ENCODE assay signal across 8 cellular contexts in the genomic region with DNA sequence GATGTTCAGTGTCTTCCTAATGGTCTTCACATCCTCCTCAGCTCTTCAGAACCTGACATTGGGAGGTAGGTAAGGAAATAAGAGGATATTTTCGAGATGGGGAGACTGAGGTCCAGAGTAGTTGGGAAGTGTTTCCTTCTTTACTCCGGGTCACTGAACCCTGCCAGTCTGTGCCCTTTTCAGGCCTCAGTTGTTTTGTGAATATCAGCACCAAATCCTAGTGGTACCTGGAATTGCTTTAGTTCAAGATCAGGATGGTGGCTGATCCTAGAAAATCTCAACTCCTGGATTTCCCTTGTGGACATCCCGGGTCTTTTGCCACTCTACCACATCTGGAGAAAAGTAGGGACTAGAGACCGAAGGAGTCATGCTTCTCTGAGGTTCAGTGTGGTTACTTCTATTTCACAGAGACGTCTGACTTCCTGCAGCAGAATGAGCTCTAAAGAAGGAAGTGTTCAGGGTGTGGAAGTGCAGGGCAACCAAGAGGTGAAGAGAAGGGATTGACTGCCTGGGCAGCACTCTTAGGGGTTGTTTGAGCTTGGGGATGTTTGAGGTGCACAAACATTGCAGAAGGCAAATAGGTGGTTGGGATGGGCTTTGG.
DNase-seq lines count a peak whose midpoint lies in the region; ATAC-seq lines count a peak whose summit lies in the region.

No MANE protein-coding gene starts in this region.

- peak overlapping the region; percentile 67 to 96 (median 78) for H3K4me3 ChIP-seq in skin epidermis

- peak overlapping the region in 20 of 21 experiments; percentile 72 to 95 (median 86) for H3K27ac ChIP-seq in skin epidermis

- DNase-seq in GDM1 (lab: John Stamatoyannopoulos, UW): peak; percentile 38
- peak; percentile 3 for DNase-seq in NCI-H69 (lab: John Stamatoyannopoulos, UW)
- peak; percentile 72 for DNase-seq in activated effector memory CD4-positive, alpha-beta T cell treated with anti-CD3 and anti-CD28 coated beads, Interleukin-2, amount 50 U/mL, for 16 hours
- DNase-seq in hepatic stellate cell (ENCODE audit: low spot score): peak; percentile 11
- no peak for DNase-seq in NCI-H510A treated with DMSO at 0.1 percent for 48 hours (lab: John Stamatoyannopoulos, UW)
- no peak for DNase-seq in NCI-H2029 treated with DMSO at 0.1 percent for 48 hours (lab: John Stamatoyannopoulos, UW)

- no peak for ATAC-seq in HG02870 (IDR thresholded peaks at IDR 0.05; ENCODE audit: unreplicated experiment)

Comparison
In these comparisons a context has a peak if more than half of its experiments do, and no peak if none do; other contexts are left out.
1. DNase-seq: peak in GDM1 (single experiment), NCI-H69 (single experiment), activated effector memory CD4-positive, alpha-beta T cell treated with anti-CD3 and anti-CD28 coated beads, Interleukin-2, amount 50 U/mL, for 16 hours (single experiment) and hepatic stellate cell (single experiment); none in NCI-H510A treated with DMSO at 0.1 percent for 48 hours (single experiment) and NCI-H2029 treated with DMSO at 0.1 percent for 48 hours (single experiment).